In genomic region chr4:48489683-48490011, GRCh38 we compare ENCODE assay signal across 10 cellular contexts. TPM values are rescaled to one million over a fixed set of nuclear protein-coding genes. Genes with fewer than 3 reads are reported as not detected.
DNase-seq lines count a peak whose midpoint lies in the region; ATAC-seq and TF ChIP-seq lines count a peak whose summit lies in the region.
"Had no signal": no experiment of that assay in that cellular context is flagged by ENCODE, and none has a peak within 500 bp of the region (broad histone marks: within the 10 kb centered on the region; RNA-seq: fewer than 3 reads in every experiment).

No MANE protein-coding gene starts in this region.

- TF ChIP-seq EP300 in suprapubic skin (IDR thresholded peaks at IDR 0.05): no peak
- no peak for TF ChIP-seq EP300 in SK-N-SH (IDR thresholded peaks at IDR 0.05; ENCODE audit: borderline replicate concordance in 1 of 2, low read depth in 1 of 2, low read length in 1 of 2)

- H3K4me3 Mint-ChIP-seq in activated T-cell treated with anti-CD3 and anti-CD28 coated beads, Interleukin-2, amount 50 U/mL, for 24 hours: peak overlapping the region; percentile 55
- peak overlapping the region; percentile 34 for H3K4me3 Mint-ChIP-seq in activated naive CD8-positive, alpha-beta T cell treated with anti-CD3 and anti-CD28 coated beads, Interleukin-2, amount 50 U/mL, for 24 hours
- peak overlapping the region; percentile 67 for H3K4me3 Mint-ChIP-seq in memory B cell

- peaks cover 7% of the 10 kb centered on the region for H3K4me1 Mint-ChIP-seq in activated T-cell treated with anti-CD3 and anti-CD28 coated beads, Interleukin-2, amount 50 U/mL, for 24 hours (ENCODE audit: low read depth)
- peaks cover 5% of the 10 kb centered on the region for H3K4me1 Mint-ChIP-seq in activated naive CD8-positive, alpha-beta T cell treated with anti-CD3 and anti-CD28 coated beads, Interleukin-2, amount 50 U/mL, for 24 hours
- peaks cover 4% of the 10 kb centered on the region for H3K4me1 Mint-ChIP-seq in memory B cell

- H3K9me2 ChIP-seq in SK-N-SH: no peaks in the 10 kb centered on the region

- WGBS in suprapubic skin: 26% methylated on average over 10 of the region's 14 CpGs
- 95% methylated on average over 8 of the region's 14 CpGs for WGBS in SK-N-SH (ENCODE audit: low lambda C conversion rate)

- H3K27me3 ChIP-seq in suprapubic skin (peaks cover 48% of the 10 kb centered on the region), SK-N-SH (ENCODE audit: insufficient read depth) (no peaks in the 10 kb centered on the region)

- H3K27ac ChIP-seq in suprapubic skin: no peak overlapping the region
- no peak overlapping the region for H3K27ac ChIP-seq in SK-N-SH (ENCODE audit: low read depth in 2 of 2, low read length in 1 of 2)
- H3K27ac ChIP-seq: pancreas had no signal

- no peak overlapping the region for H2AFZ ChIP-seq in SK-N-SH (ENCODE audit: low read depth)

- H3K4me1 ChIP-seq in suprapubic skin (peaks cover 14% of the 10 kb centered on the region), SK-N-SH (ENCODE audit: control insufficient read depth in 1 of 2, insufficient read depth in 2 of 2, low read depth in 1 of 2, low read length in 1 of 2) (peaks cover 0 to 4% of the 10 kb centered on the region in 2 experiments; a peak in 2 of 4 replicates)
- H3K4me1 ChIP-seq: pancreas had no signal

- TF ChIP-seq CTCF in suprapubic skin (IDR thresholded peaks at IDR 0.05): no peak
- no peak for TF ChIP-seq CTCF in SK-N-SH (IDR thresholded peaks at IDR 0.05)

- no peaks in the 10 kb centered on the region for H3K9me3 Mint-ChIP-seq in activated T-cell treated with anti-CD3 and anti-CD28 coated beads, Interleukin-2, amount 50 U/mL, for 24 hours
- no peaks in the 10 kb centered on the region for H3K9me3 Mint-ChIP-seq in activated naive CD8-positive, alpha-beta T cell treated with anti-CD3 and anti-CD28 coated beads, Interleukin-2, amount 50 U/mL, for 24 hours
- H3K9me3 Mint-ChIP-seq in memory B cell: no peaks in the 10 kb centered on the region

- H4K20me1 ChIP-seq in SK-N-SH (ENCODE audit: insufficient read depth): no peaks in the 10 kb centered on the region

- no peak for TF ChIP-seq POLR2A in suprapubic skin (IDR thresholded peaks at IDR 0.05)

- peaks cover 58% of the 10 kb centered on the region for H3K27me3 Mint-ChIP-seq in activated T-cell treated with anti-CD3 and anti-CD28 coated beads, Interleukin-2, amount 50 U/mL, for 24 hours
- peaks cover 54% of the 10 kb centered on the region for H3K27me3 Mint-ChIP-seq in activated naive CD8-positive, alpha-beta T cell treated with anti-CD3 and anti-CD28 coated beads, Interleukin-2, amount 50 U/mL, for 24 hours
- peaks cover 16% of the 10 kb centered on the region for H3K27me3 Mint-ChIP-seq in memory B cell

- ATAC-seq in activated naive CD8-positive, alpha-beta T cell treated with anti-CD3 and anti-CD28 coated beads, Interleukin-2, amount 50 U/mL, for 24 hours: no peak
- ATAC-seq in memory B cell (ENCODE audit: low read depth) (no peak), GM18519 (IDR thresholded peaks at IDR 0.05; ENCODE audit: low FRiP score, unreplicated experiment) (no peak), HG03108 (IDR thresholded peaks at IDR 0.05; ENCODE audit: unreplicated experiment) (no peak)

- peak; percentile 35 for DNase-seq in activated T-cell treated with anti-CD3 and anti-CD28 coated beads, Interleukin-2, amount 50 U/mL, for 24 hours
- DNase-seq in activated T-cell treated with anti-CD3 and anti-CD28 coated beads for 4 hours: no peak
- no peak for DNase-seq in activated naive CD8-positive, alpha-beta T cell treated with anti-CD3 and anti-CD28 coated beads, Interleukin-2, amount 50 U/mL, for 24 hours
- no peak for DNase-seq in memory B cell (ENCODE audit: low spot score in 2 of 2)
- DNase-seq in suprapubic skin (ENCODE audit: low spot score in 2 of 2): no peak
- no peak for DNase-seq in SK-N-SH
- DNase-seq: NCI-H524 treated with DMSO at 0.1 percent for 48 hours had no signal

- CTCF ChIA-PET in SK-N-SH (lab: Yijun Ruan, JAX): interaction anchor here (7.9 kb wide), 1 partner anchor 56 kb away, joined by 40 read pairs; no protein-coding TSS in a partner anchor

- H3K9ac ChIP-seq in SK-N-SH: no peak overlapping the region

- TF ChIP-seq RAD21 in SK-N-SH (IDR thresholded peaks at IDR 0.05; ENCODE audit: low read length): no peak

- H3K4me2 ChIP-seq in SK-N-SH: no peak overlapping the region

- H3F3A ChIP-seq in SK-N-SH (replicated peaks; ENCODE audit: insufficient read depth): peaks cover 10% of the 10 kb centered on the region

- POLR2A ChIA-PET in SK-N-SH (lab: Yijun Ruan, JAX): no interaction called here

- no peaks in the 10 kb centered on the region for H3K36me3 Mint-ChIP-seq in activated T-cell treated with anti-CD3 and anti-CD28 coated beads, Interleukin-2, amount 50 U/mL, for 24 hours (ENCODE audit: low read depth)
- peaks cover 2% of the 10 kb centered on the region for H3K36me3 Mint-ChIP-seq in activated naive CD8-positive, alpha-beta T cell treated with anti-CD3 and anti-CD28 coated beads, Interleukin-2, amount 50 U/mL, for 24 hours (ENCODE audit: low read depth)
- no peaks in the 10 kb centered on the region for H3K36me3 Mint-ChIP-seq in memory B cell

- peak overlapping the region; percentile 51 for H3K4me3 ChIP-seq in suprapubic skin
- no peak overlapping the region for H3K4me3 ChIP-seq in SK-N-SH (ENCODE audit: low read depth in 2 of 2, low read length in 1 of 2)

- no peaks in the 10 kb centered on the region for H3K79me2 ChIP-seq in SK-N-SH (ENCODE audit: insufficient read depth)

- H3K27ac Mint-ChIP-seq in activated T-cell treated with anti-CD3 and anti-CD28 coated beads, Interleukin-2, amount 50 U/mL, for 24 hours: no peak overlapping the region
- H3K27ac Mint-ChIP-seq in activated naive CD8-positive, alpha-beta T cell treated with anti-CD3 and anti-CD28 coated beads, Interleukin-2, amount 50 U/mL, for 24 hours: no peak overlapping the region
- H3K27ac Mint-ChIP-seq in memory B cell: peak overlapping the region; percentile 63

- no peaks in the 10 kb centered on the region for H3K36me3 ChIP-seq in suprapubic skin
- peaks cover 3 to 6% of the 10 kb centered on the region in 2 experiments for H3K36me3 ChIP-seq in SK-N-SH (replicated peaks in 1 of 2; ENCODE audit: control insufficient read depth in 1 of 2, insufficient read depth in 2 of 2, low read length in 1 of 2)
- H3K36me3 ChIP-seq: pancreas had no signal

- H3K9me3 ChIP-seq in suprapubic skin: no peaks in the 10 kb centered on the region
- no peaks in the 10 kb centered on the region for H3K9me3 ChIP-seq in SK-N-SH
- H3K9me3 ChIP-seq: pancreas had no signal

TF ChIP-seq in SK-N-SH, 30 proteins besides CTCF, POLR2A, EP300 and RAD21 (continues in another document):
- TF ChIP-seq ELF1 (IDR thresholded peaks at IDR 0.05): no peak
- no peak for TF ChIP-seq JUND (IDR thresholded peaks at IDR 0.05)
- TF ChIP-seq, protein P1, sequence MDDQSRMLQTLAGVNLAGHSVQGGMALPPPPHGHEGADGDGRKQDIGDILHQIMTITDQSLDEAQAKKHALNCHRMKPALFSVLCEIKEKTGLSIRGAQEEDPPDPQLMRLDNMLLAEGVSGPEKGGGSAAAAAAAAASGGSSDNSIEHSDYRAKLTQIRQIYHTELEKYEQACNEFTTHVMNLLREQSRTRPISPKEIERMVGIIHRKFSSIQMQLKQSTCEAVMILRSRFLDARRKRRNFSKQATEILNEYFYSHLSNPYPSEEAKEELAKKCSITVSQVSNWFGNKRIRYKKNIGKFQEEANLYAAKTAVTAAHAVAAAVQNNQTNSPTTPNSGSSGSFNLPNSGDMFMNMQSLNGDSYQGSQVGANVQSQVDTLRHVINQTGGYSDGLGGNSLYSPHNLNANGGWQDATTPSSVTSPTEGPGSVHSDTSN (IDR thresholded peaks at IDR 0.05): no peak
- TF ChIP-seq GABPA (IDR thresholded peaks at IDR 0.05; ENCODE audit: low read depth): no peak
- TF ChIP-seq GATA2 (CRISPR knock-in tag; IDR thresholded peaks at IDR 0.05): no peak
- TF ChIP-seq SMC3 (IDR thresholded peaks at IDR 0.05; ENCODE audit: low read depth, low read length): no peak
- TF ChIP-seq, protein P2, sequence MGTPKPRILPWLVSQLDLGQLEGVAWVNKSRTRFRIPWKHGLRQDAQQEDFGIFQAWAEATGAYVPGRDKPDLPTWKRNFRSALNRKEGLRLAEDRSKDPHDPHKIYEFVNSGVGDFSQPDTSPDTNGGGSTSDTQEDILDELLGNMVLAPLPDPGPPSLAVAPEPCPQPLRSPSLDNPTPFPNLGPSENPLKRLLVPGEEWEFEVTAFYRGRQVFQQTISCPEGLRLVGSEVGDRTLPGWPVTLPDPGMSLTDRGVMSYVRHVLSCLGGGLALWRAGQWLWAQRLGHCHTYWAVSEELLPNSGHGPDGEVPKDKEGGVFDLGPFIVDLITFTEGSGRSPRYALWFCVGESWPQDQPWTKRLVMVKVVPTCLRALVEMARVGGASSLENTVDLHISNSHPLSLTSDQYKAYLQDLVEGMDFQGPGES (IDR thresholded peaks at IDR 0.05; ENCODE audit: low read depth, low read length): no peak
- no peak for TF ChIP-seq RXRA (IDR thresholded peaks at IDR 0.05; ENCODE audit: borderline replicate concordance, low read depth)
- no peak for TF ChIP-seq NFIC (IDR thresholded peaks at IDR 0.05; ENCODE audit: borderline replicate concordance)
- no peak for TF ChIP-seq MAX (IDR thresholded peaks at IDR 0.05; ENCODE audit: low read depth)

RNA-seq across cellular contexts. Expression of gene ZAR1, which starts 0.4 kb away (rescaled TPM):
- total RNA-seq in suprapubic skin: not detected
- polyA plus RNA-seq in SK-N-SH (2012; rRNA removed): not detected in 2 replicates
- 0.01 and 0.03 TPM in 2 replicates for polyA plus RNA-seq in SK-N-SH (2012; cell fraction: cytosol; rRNA removed)
- 0.20 and 0.48 TPM in 2 replicates for polyA plus RNA-seq in SK-N-SH (2012; cell fraction: nucleus; rRNA removed)
- total RNA-seq: pancreas had no signal
- polyA plus RNA-seq: pancreas had no signal

RNA-seq across cellular contexts. Expression of gene SLC10A4, which starts 6.5 kb away (rescaled TPM):
- under 1 TPM in 2 of 4 donors, not detected in 2; 0.26 to 0.34 TPM for total RNA-seq in suprapubic skin
- polyA plus RNA-seq in SK-N-SH (2012; rRNA removed): 2.5 and 2.6 TPM in 2 replicates
- polyA plus RNA-seq in SK-N-SH (2012; cell fraction: cytosol; rRNA removed): 2.3 and 3.3 TPM in 2 replicates
- 1.9 and 2.7 TPM in 2 replicates for polyA plus RNA-seq in SK-N-SH (2012; cell fraction: nucleus; rRNA removed)
- total RNA-seq: pancreas had no signal
